Comparison of ENCODE assay signal across 8 cellular contexts in genomic region chr1:43582162-43582566, GRCh38.
DNase-seq lines count a peak whose midpoint lies in the region; ATAC-seq and TF ChIP-seq lines count a peak whose summit lies in the region.

No MANE protein-coding gene starts in this region.

- peak; percentile 95 for DNase-seq in AG20443 (ENCODE audit: low spot score)
- peak; percentile 89 for DNase-seq in NCI-H1436 (lab: John Stamatoyannopoulos, UW)
- DNase-seq in activated CD4-positive, alpha-beta T cell treated with anti-CD3 and anti-CD28 coated beads, Interleukin-2, amount 50 U/mL, for 48 hours = peak; percentile 19 to 37
- peak; percentile 86 for DNase-seq in fibroblast of pulmonary artery (ENCODE audit: low read depth)
- peak; percentile 45 for DNase-seq in smooth muscle cell of the brain vasculature (ENCODE audit: low read depth, low spot score)
- DNase-seq in cerebellar nuclear complex (lab: John Stamatoyannopoulos, UW) = no peak
- DNase-seq in globus pallidus (ENCODE audit: low spot score) = no peak

- ATAC-seq in GM19025 (IDR thresholded peaks at IDR 0.05; ENCODE audit: low read depth, unreplicated experiment) = peak; percentile 74

- H3K4me3 ChIP-seq in fibroblast of pulmonary artery (replicated peaks; ENCODE audit: low read depth, low read length) = no peak overlapping the region

- TF ChIP-seq CTCF in fibroblast of pulmonary artery (IDR thresholded peaks at IDR 0.05; ENCODE audit: low read length, missing control alignments) = no peak

Comparison
In these comparisons a context has a peak if more than half of its experiments do, and no peak if none do; other contexts are left out.
1. DNase-seq: peak in AG20443 (single experiment), NCI-H1436 (single experiment), activated CD4-positive, alpha-beta T cell treated with anti-CD3 and anti-CD28 coated beads, Interleukin-2, amount 50 U/mL, for 48 hours (2 of 2), fibroblast of pulmonary artery (single experiment) and smooth muscle cell of the brain vasculature (single experiment); none in cerebellar nuclear complex (0 of 2) and globus pallidus (single experiment).